Comparison of ENCODE assay signal across 10 cellular contexts in genomic region chr2:85741811-85742507, GRCh38. TPM values are rescaled to one million over a fixed set of nuclear protein-coding genes. Genes with fewer than 3 reads are reported as not detected.
DNase-seq lines count a peak whose midpoint lies in the region; ATAC-seq, FAIRE-seq and TF ChIP-seq lines count a peak whose summit lies in the region.
"Had no signal": no experiment of that assay in that cellular context is flagged by ENCODE, and none has a peak within 500 bp of the region (broad histone marks: within the 10 kb centered on the region; RNA-seq: fewer than 3 reads in every experiment).

No MANE protein-coding gene starts in this region.

- no peaks in the 10 kb centered on the region for H3K9me3 ChIP-seq in BLaER1 treated with 17β-estradiol and CSF1 and Interleukin-3, amounts not matched to agents 10 nM and 100 nM (replicated peaks in 1 of 11)
- H3K9me3 ChIP-seq in ectodermal cell (ENCODE audit: control insufficient read depth, low read length) (no peaks in the 10 kb centered on the region), vagina (no peaks in the 10 kb centered on the region)

- TF ChIP-seq POLR2A in vagina (IDR thresholded peaks at IDR 0.05) (no peak), GM12891 (IDR thresholded peaks at IDR 0.05; ENCODE audit: low read depth, low read length) (no peak), GM18505 (IDR thresholded peaks at IDR 0.05; ENCODE audit: borderline replicate concordance, extremely low read depth, insufficient read depth, insufficient read length) (no peak)

- FAIRE-seq in GM12891 (lab: Jason Lieb, UNC), result no peak
- FAIRE-seq: GM18507 had no signal

- H3K36me3 ChIP-seq in BLaER1 treated with 17β-estradiol and CSF1 and Interleukin-3, amounts not matched to agents 10 nM and 100 nM, result no peaks in the 10 kb centered on the region
- H3K36me3 ChIP-seq in ectodermal cell (ENCODE audit: control insufficient read depth, insufficient read depth, low read length) (no peaks in the 10 kb centered on the region), vagina (no peaks in the 10 kb centered on the region)

- H4K20me1 ChIP-seq in BLaER1 treated with 17β-estradiol and CSF1 and Interleukin-3, amounts not matched to agents 10 nM and 100 nM, result peaks cover 0 to 19% (median 4%) of the 10 kb centered on the region in 11 experiments; a peak in 7 of 22 replicates

- H3K27ac ChIP-seq in BLaER1 treated with 17β-estradiol and CSF1 and Interleukin-3, amounts not matched to agents 10 nM and 100 nM, result no peak overlapping the region
- H3K27ac ChIP-seq in ectodermal cell (ENCODE audit: insufficient read depth, low read depth, low read length, poor library complexity, severe bottlenecking) (peak overlapping the region; percentile 71), vagina (peak overlapping the region; percentile 93)

- H3K9ac ChIP-seq in BLaER1 treated with 17β-estradiol and CSF1 and Interleukin-3, amounts not matched to agents 10 nM and 100 nM, result no peak overlapping the region

- peaks cover 22 to 55% (median 52%) of the 10 kb centered on the region in 10 experiments for H3K4me1 ChIP-seq in BLaER1 treated with 17β-estradiol and CSF1 and Interleukin-3, amounts not matched to agents 10 nM and 100 nM
- H3K4me1 ChIP-seq in ectodermal cell (ENCODE audit: control insufficient read depth, insufficient read depth, low read length) (peaks cover 31% of the 10 kb centered on the region), vagina (peaks cover 74% of the 10 kb centered on the region)

- H3K4me2 ChIP-seq in BLaER1 treated with 17β-estradiol and CSF1 and Interleukin-3, amounts not matched to agents 10 nM and 100 nM, result peak overlapping the region in 8 of 11 experiments; percentile 6 to 88 (median 59); a peak in 15 of 22 replicates

- DNase-seq in NCI-H446 (lab: John Stamatoyannopoulos, UW) (peak; percentile 93 to 95), middle frontal gyrus (ENCODE audit: extremely low spot score, low spot score) (peak; percentile 75), vagina (ENCODE audit: extremely low spot score in 2 of 2) (no peak), GM12891 (ENCODE audit: insufficient read length, low spot score) (no peak), SKM-1 treated with dmso at 0.1 percent for 144 hours (lab: John Stamatoyannopoulos, UW; ENCODE audit: unreplicated experiment) (no peak)
- DNase-seq: activated naive CD8-positive, alpha-beta T cell treated with anti-CD3 and anti-CD28 coated beads, Interleukin-2, amount 10 ng/mL, durations not matched to agents 7 days and 5 days had no signal

- H3K4me3 ChIP-seq in BLaER1 treated with 17β-estradiol and CSF1 and Interleukin-3, amounts not matched to agents 10 nM and 100 nM, result no peak overlapping the region
- H3K4me3 ChIP-seq in ectodermal cell (ENCODE audit: insufficient read depth, low read depth, low read length) (no peak overlapping the region), vagina (no peak overlapping the region)

- peaks cover 0 to 44% (median 3%) of the 10 kb centered on the region in 11 experiments; a peak in 11 of 22 replicates for H3K27me3 ChIP-seq in BLaER1 treated with 17β-estradiol and CSF1 and Interleukin-3, amounts not matched to agents 10 nM and 100 nM
- H3K27me3 ChIP-seq in ectodermal cell (ENCODE audit: control insufficient read depth, insufficient read depth, low read length, poor library complexity, severe bottlenecking) (no peaks in the 10 kb centered on the region), vagina (no peaks in the 10 kb centered on the region)

- intact Hi-C loops in vagina (cut with DNase I), result no loop called here

- 67 to 85% methylated on average over 17 to 20 of the region's 20 CpGs for WGBS in ectodermal cell, 2 experiments

- ATAC-seq in GM18505 (IDR thresholded peaks at IDR 0.05; ENCODE audit: unreplicated experiment), result no peak

- no peak for TF ChIP-seq CTCF in vagina (IDR thresholded peaks at IDR 0.05)

TF ChIP-seq in GM12891, 5 proteins besides CTCF, POLR2A, EP300 and RAD21:
- TF ChIP-seq TAF1 (IDR thresholded peaks at IDR 0.05; ENCODE audit: low read depth, low read length) (no peak), POLR2AphosphoS5 (IDR thresholded peaks at IDR 0.05; ENCODE audit: low read depth, low read length) (no peak)

RNA-seq across cellular contexts. Expression of gene ATOH8, which starts 11.8 kb away (rescaled TPM):
- 2.4 TPM for polyA plus RNA-seq in ectodermal cell (2013, experiment 1 of 4)
- polyA plus RNA-seq in ectodermal cell (2013, experiment 2 of 4), result 2.3 TPM
- polyA plus RNA-seq in ectodermal cell (2013, experiment 3 of 4), result 2.7 TPM
- polyA plus RNA-seq in ectodermal cell (2013, experiment 4 of 4), result 3.2 TPM
- 66.5 TPM for total RNA-seq in vagina
- 0.05 TPM for polyA plus RNA-seq in GM12891 (2012; ENCODE audit: low read depth, missing spikeins)
- total RNA-seq: activated naive CD8-positive, alpha-beta T cell treated with anti-CD3 and anti-CD28 coated beads, Interleukin-2, amount 10 ng/mL, durations not matched to agents 7 days and 5 days had no signal

RNA-seq across cellular contexts. Expression of gene GNLY, which starts 47.8 kb away (rescaled TPM):
- polyA plus RNA-seq in ectodermal cell (2013, experiment 1 of 4), result not detected
- not detected for polyA plus RNA-seq in ectodermal cell (2013, experiment 2 of 4)
- not detected for polyA plus RNA-seq in ectodermal cell (2013, experiment 3 of 4)
- not detected for polyA plus RNA-seq in ectodermal cell (2013, experiment 4 of 4)
- 3.2 TPM for total RNA-seq in vagina
- polyA plus RNA-seq in GM12891 (2012; ENCODE audit: low read depth, missing spikeins), result not detected

Comparison
In these comparisons a context has a peak if more than half of its experiments do, and no peak if none do; other contexts are left out.
1. H3K27ac ChIP-seq: peak in ectodermal cell (single experiment) and vagina (single experiment); none in BLaER1 treated with 17β-estradiol and CSF1 and Interleukin-3, amounts not matched to agents 10 nM and 100 nM (0 of 11).
2. DNase-seq: peak in NCI-H446 (2 of 2) and middle frontal gyrus (single experiment); none in vagina (0 of 2), GM12891 (single experiment) and SKM-1 treated with dmso at 0.1 percent for 144 hours (single experiment).